In the genomic region with DNA sequence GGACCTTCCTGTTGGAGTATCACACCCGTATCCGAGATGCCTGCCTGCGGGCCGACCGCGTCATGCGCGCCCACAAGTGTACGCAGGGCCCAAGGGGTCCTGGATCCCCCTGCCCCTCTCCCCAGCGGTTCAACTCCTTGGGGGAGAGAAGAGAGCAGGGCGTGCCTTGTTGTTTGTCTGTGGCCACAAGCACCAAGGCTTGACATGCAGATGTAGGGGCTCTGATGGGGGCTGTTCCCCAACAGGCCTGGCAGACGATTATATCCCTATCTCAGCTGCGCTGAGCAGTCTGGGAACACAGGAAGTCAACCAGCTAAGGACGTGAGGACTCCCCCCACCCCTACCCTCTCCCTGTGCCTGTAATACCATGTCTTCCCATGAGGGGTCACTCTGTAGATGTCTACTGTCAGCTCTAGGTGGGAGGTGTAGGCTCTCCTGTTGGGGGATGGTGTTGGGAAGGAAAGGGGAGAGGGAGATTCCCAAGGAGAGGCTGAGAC, we compare ENCODE assay signal across 10 cellular contexts. TPM values are rescaled to one million over a fixed set of nuclear protein-coding genes. Genes with fewer than 3 reads are reported as not detected.
A peak's percentile ranks its signal among the peaks of the same experiment; 100 is the strongest.
DNase-seq lines count a peak whose midpoint lies in the region; ATAC-seq and TF ChIP-seq lines count a peak whose summit lies in the region.
"Had no signal": no experiment of that assay in that cellular context is flagged by ENCODE, and none has a peak within 500 bp of the region (broad histone marks: within the 10 kb centered on the region; RNA-seq: fewer than 3 reads in every experiment).

No MANE protein-coding gene starts in this region.

- no peak overlapping the region for H3K4me3 ChIP-seq in SJSA1
- no peak overlapping the region for H3K4me3 ChIP-seq in fibroblast of the aortic adventitia (ENCODE audit: low read depth, low read length)
- no peak overlapping the region for H3K4me3 ChIP-seq in upper lobe of right lung

- H3K9me3 ChIP-seq in SJSA1 (replicated peaks) (peaks cover 18% of the 10 kb centered on the region), upper lobe of right lung (no peaks in the 10 kb centered on the region)

- H3K27ac ChIP-seq in SJSA1 (no peak overlapping the region), upper lobe of right lung (no peak overlapping the region)

- TF ChIP-seq CTCF in natural killer cell (IDR thresholded peaks at IDR 0.05): no peak
- peak; percentile 50 for TF ChIP-seq CTCF in fibroblast of the aortic adventitia (IDR thresholded peaks at IDR 0.05; ENCODE audit: insufficient read depth, low read length)
- TF ChIP-seq CTCF in upper lobe of right lung (IDR thresholded peaks at IDR 0.05): peak; percentile 37

- peaks cover 24 to 31% of the 10 kb centered on the region in 2 donors for H3K4me1 Mint-ChIP-seq in natural killer cell treated with Interleukin-12 subunit alpha and Interleukin-12 subunit beta and Interleukin-15 and Interleukin-18, amount 100 ng/mL, for 72 hours (ENCODE audit: low read depth in 2 of 2)
- H3K4me1 Mint-ChIP-seq in natural killer cell: peaks cover 22 to 31% of the 10 kb centered on the region in 2 donors

- H3K36me3 Mint-ChIP-seq in natural killer cell treated with Interleukin-12 subunit alpha and Interleukin-12 subunit beta and Interleukin-15 and Interleukin-18, amount 100 ng/mL, for 72 hours: peaks cover 18% of the 10 kb centered on the region
- H3K36me3 Mint-ChIP-seq in natural killer cell: peaks cover 7% of the 10 kb centered on the region

- H3K4me1 ChIP-seq in SJSA1 (replicated peaks) (peaks cover 6% of the 10 kb centered on the region), upper lobe of right lung (peaks cover 4% of the 10 kb centered on the region)

- H3K27me3 ChIP-seq in SJSA1 (replicated peaks) (no peaks in the 10 kb centered on the region), upper lobe of right lung (no peaks in the 10 kb centered on the region)

- H3K9me3 Mint-ChIP-seq in natural killer cell treated with Interleukin-12 subunit alpha and Interleukin-12 subunit beta and Interleukin-15 and Interleukin-18, amount 100 ng/mL, for 72 hours: no peaks in the 10 kb centered on the region
- no peaks in the 10 kb centered on the region for H3K9me3 Mint-ChIP-seq in natural killer cell

- no peak for DNase-seq in natural killer cell treated with Interleukin-12 subunit alpha and Interleukin-12 subunit beta and Interleukin-15 and Interleukin-18, amount 100 ng/mL, for 72 hours (ENCODE audit: low spot score)
- DNase-seq in natural killer cell (no peak), SJSA1 (ENCODE audit: low read depth in 1 of 2, low spot score in 2 of 2) (peak; percentile 64 to 73), fibroblast of the aortic adventitia (ENCODE audit: low read depth) (no peak), upper lobe of right lung (no peak), NCI-H146 treated with DMSO at 0.1 percent for 48 hours (lab: John Stamatoyannopoulos, UW; ENCODE audit: unreplicated experiment) (no peak), NCI-H128 (lab: John Stamatoyannopoulos, UW; ENCODE audit: unreplicated experiment) (no peak)
- DNase-seq: SW 1271 had no signal

- no peak overlapping the region for H3K4me3 Mint-ChIP-seq in natural killer cell treated with Interleukin-12 subunit alpha and Interleukin-12 subunit beta and Interleukin-15 and Interleukin-18, amount 100 ng/mL, for 72 hours
- H3K4me3 Mint-ChIP-seq in natural killer cell: no peak overlapping the region

- H3K36me3 ChIP-seq in SJSA1: peaks cover 59% of the 10 kb centered on the region
- peaks cover 47% of the 10 kb centered on the region for H3K36me3 ChIP-seq in upper lobe of right lung

- H3K27me3 Mint-ChIP-seq in natural killer cell treated with Interleukin-12 subunit alpha and Interleukin-12 subunit beta and Interleukin-15 and Interleukin-18, amount 100 ng/mL, for 72 hours: no peaks in the 10 kb centered on the region
- H3K27me3 Mint-ChIP-seq in natural killer cell (ENCODE audit: low read depth in 2 of 2): no peaks in the 10 kb centered on the region

- intact Hi-C loops in natural killer cell (cut with micrococcal nuclease) (no loop called here), upper lobe of right lung (cut with DNase I) (no loop called here)

- H3K27ac Mint-ChIP-seq in natural killer cell treated with Interleukin-12 subunit alpha and Interleukin-12 subunit beta and Interleukin-15 and Interleukin-18, amount 100 ng/mL, for 72 hours: no peak overlapping the region
- H3K27ac Mint-ChIP-seq in natural killer cell: no peak overlapping the region

- ATAC-seq in natural killer cell treated with Interleukin-12 subunit alpha and Interleukin-12 subunit beta and Interleukin-15 and Interleukin-18, amount 100 ng/mL, for 72 hours: peak; percentile 55 to 57
- ATAC-seq in natural killer cell: no peak
- peak; percentile 34 for ATAC-seq in upper lobe of right lung
- no peak for ATAC-seq in HG03196 (IDR thresholded peaks at IDR 0.05; ENCODE audit: unreplicated experiment)

RNA-seq across cellular contexts. Expression of a gene that starts 6.8 kb away (rescaled TPM):
- 1,000 to 10,000 TPM; 1,401 to 1,644 TPM for total RNA-seq in natural killer cell treated with Interleukin-12 subunit alpha and Interleukin-12 subunit beta and Interleukin-15 and Interleukin-18, amount 100 ng/mL, for 72 hours
- total RNA-seq in natural killer cell: 1,000 to 10,000 TPM; 1,035 to 1,220 (median 1,095) TPM
- total RNA-seq in SJSA1 (2014; rRNA removed; shearing (Covaris generic)): 4,273 and 4,722 TPM in 2 replicates
- total RNA-seq in fibroblast of the aortic adventitia (ENCODE audit: low replicate concordance): 673 and 713 TPM in 2 replicates
- 608 TPM for total RNA-seq in upper lobe of right lung

RNA-seq across cellular contexts. Expression of a gene that starts 9.1 kb away (rescaled TPM):
- total RNA-seq in natural killer cell treated with Interleukin-12 subunit alpha and Interleukin-12 subunit beta and Interleukin-15 and Interleukin-18, amount 100 ng/mL, for 72 hours: 100 to 1,000 TPM in 1 of 2 donors, 10 to 100 TPM in 1; 85.7 to 109 TPM
- total RNA-seq in natural killer cell (10 to 100 TPM; 71.6 to 93.4 (median 73.6) TPM), fibroblast of the aortic adventitia (ENCODE audit: low replicate concordance) (26.3 and 31.8 TPM in 2 replicates), upper lobe of right lung (49.4 TPM)
- 121 and 130 TPM in 2 replicates for total RNA-seq in SJSA1 (2014; rRNA removed; shearing (Covaris generic))

RNA-seq across cellular contexts. Expression of a gene that starts 17.4 kb away (rescaled TPM):
- total RNA-seq in natural killer cell treated with Interleukin-12 subunit alpha and Interleukin-12 subunit beta and Interleukin-15 and Interleukin-18, amount 100 ng/mL, for 72 hours: 1 to 10 TPM in 1 of 2 donors, under 1 TPM in 1; 0.52 to 1.0 TPM
- 1 to 10 TPM in 1 of 3 donors, under 1 TPM in 2; 0.31 to 2.0 (median 0.54) TPM for total RNA-seq in natural killer cell
- 0.16 TPM in 1 of 2 replicates, not detected in the other for total RNA-seq in SJSA1 (2014; rRNA removed; shearing (Covaris generic))
- 1.6 and 3.3 TPM in 2 replicates for total RNA-seq in fibroblast of the aortic adventitia (ENCODE audit: low replicate concordance)
- total RNA-seq in upper lobe of right lung: not detected

RNA-seq across cellular contexts. Expression of a gene that starts 21.5 kb away (rescaled TPM):
- total RNA-seq in natural killer cell treated with Interleukin-12 subunit alpha and Interleukin-12 subunit beta and Interleukin-15 and Interleukin-18, amount 100 ng/mL, for 72 hours: 10 to 100 TPM in 1 of 2 donors, 1 to 10 TPM in 1; 7.5 to 10.6 TPM
- 10 to 100 TPM in 1 of 3 donors, 1 to 10 TPM in 2; 6.1 to 13.0 (median 9.8) TPM for total RNA-seq in natural killer cell
- total RNA-seq in SJSA1 (2014; rRNA removed; shearing (Covaris generic)): 120 and 194 TPM in 2 replicates
- 57.3 and 105 TPM in 2 replicates for total RNA-seq in fibroblast of the aortic adventitia (ENCODE audit: low replicate concordance)
- 62.0 TPM for total RNA-seq in upper lobe of right lung

RNA-seq across cellular contexts. Expression of a gene that starts 28.5 kb away (rescaled TPM):
- total RNA-seq in natural killer cell treated with Interleukin-12 subunit alpha and Interleukin-12 subunit beta and Interleukin-15 and Interleukin-18, amount 100 ng/mL, for 72 hours: 100 to 1,000 TPM; 124 to 886 TPM
- total RNA-seq in natural killer cell (1,000 to 10,000 TPM in 1 of 3 donors, 100 to 1,000 TPM in 2; 765 to 1,016 (median 976) TPM), fibroblast of the aortic adventitia (ENCODE audit: low replicate concordance) (not detected in 2 replicates), upper lobe of right lung (17.2 TPM)
- 1.9 TPM in 1 of 2 replicates, not detected in the other for total RNA-seq in SJSA1 (2014; rRNA removed; shearing (Covaris generic))
- total RNA-seq: frontal cortex had no signal

Comparison
In these comparisons a context has a peak if more than half of its experiments do, and no peak if none do; other contexts are left out.
1. ATAC-seq: peak in natural killer cell treated with Interleukin-12 subunit alpha and Interleukin-12 subunit beta and Interleukin-15 and Interleukin-18, amount 100 ng/mL, for 72 hours (2 of 2) and upper lobe of right lung (single experiment); none in natural killer cell (0 of 3) and HG03196 (single experiment).
2. DNase-seq: peak in SJSA1 (2 of 2); none in natural killer cell treated with Interleukin-12 subunit alpha and Interleukin-12 subunit beta and Interleukin-15 and Interleukin-18, amount 100 ng/mL, for 72 hours (single experiment), natural killer cell (single experiment), fibroblast of the aortic adventitia (single experiment), upper lobe of right lung (single experiment), NCI-H146 treated with DMSO at 0.1 percent for 48 hours (single experiment) and NCI-H128 (single experiment).